ENCODE assay signal across 13 cellular contexts in the genomic region with DNA sequence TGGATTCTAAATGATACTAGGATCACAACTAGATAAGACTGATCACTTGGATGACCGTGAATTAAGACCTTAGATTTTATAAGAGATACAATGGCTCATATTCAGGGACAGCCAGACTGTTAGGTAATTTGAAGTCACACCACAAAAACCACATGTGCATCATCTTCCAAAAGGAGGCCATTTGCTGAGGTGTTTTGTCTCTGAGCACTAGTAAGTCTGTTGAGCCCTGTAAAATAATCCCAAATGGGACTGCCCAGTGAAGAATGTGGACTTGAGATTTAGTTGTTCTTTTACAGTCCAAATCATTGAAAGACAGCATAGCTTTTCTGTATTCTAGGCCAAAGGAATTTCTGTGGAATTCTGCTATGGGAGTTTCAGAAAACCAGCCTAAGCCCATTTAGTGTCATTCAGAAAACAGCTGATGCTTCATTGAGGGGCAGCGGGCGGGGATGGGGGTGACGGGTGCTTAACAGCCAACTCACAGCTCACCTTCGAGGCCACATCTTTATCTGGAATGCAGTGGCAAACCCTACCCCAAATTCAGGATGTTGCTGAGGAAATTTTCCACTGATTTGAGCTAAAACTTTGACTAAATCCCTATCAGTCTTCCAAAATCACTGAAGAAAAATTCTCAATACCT.
DNase-seq lines count a peak whose midpoint lies in the region; ATAC-seq and TF ChIP-seq lines count a peak whose summit lies in the region.
"Had no signal": no experiment of that assay in that cellular context is flagged by ENCODE, and none has a peak within 500 bp of the region (broad histone marks: within the 10 kb centered on the region; RNA-seq: fewer than 3 reads in every experiment).

No MANE protein-coding gene starts in this region.

- no peak overlapping the region for H3K4me3 Mint-ChIP-seq in nephron progenitor cell
- H3K4me3 Mint-ChIP-seq in natural killer cell: no peak overlapping the region
- no peak overlapping the region for H3K4me3 Mint-ChIP-seq in CD4-positive, alpha-beta T cell

- CTCF ChIA-PET in CD4-positive, alpha-beta T cell (lab: Charles Lee): no interaction called here

- no peak overlapping the region for H3K4me3 ChIP-seq in NB4 (ENCODE audit: low read depth, low read length)
- H3K4me3 ChIP-seq in choroid plexus epithelial cell (ENCODE audit: low read depth, low read length): no peak overlapping the region
- H3K4me3 ChIP-seq: body of pancreas, GM12878 had no signal

- H3K27ac Mint-ChIP-seq in nephron progenitor cell (peak overlapping the region; percentile 84), natural killer cell (no peak overlapping the region)
- no peak overlapping the region for H3K27ac Mint-ChIP-seq in CD4-positive, alpha-beta T cell

- H3K9me3 ChIP-seq in CD4-positive, alpha-beta T cell (ENCODE audit: control insufficient read depth, low read length): no peaks in the 10 kb centered on the region
- H3K9me3 ChIP-seq: body of pancreas had no signal

- H3K4me1 Mint-ChIP-seq in nephron progenitor cell: peaks cover 43% of the 10 kb centered on the region
- H3K4me1 Mint-ChIP-seq in natural killer cell: no peaks in the 10 kb centered on the region
- H3K4me1 Mint-ChIP-seq in CD4-positive, alpha-beta T cell (ENCODE audit: low read depth): no peaks in the 10 kb centered on the region

- H3K36me3 Mint-ChIP-seq in nephron progenitor cell (ENCODE audit: low read depth): peaks cover 39% of the 10 kb centered on the region
- no peaks in the 10 kb centered on the region for H3K36me3 Mint-ChIP-seq in natural killer cell
- no peaks in the 10 kb centered on the region for H3K36me3 Mint-ChIP-seq in CD4-positive, alpha-beta T cell (ENCODE audit: low read depth)

- TF ChIP-seq CTCF in NB4 (IDR thresholded peaks at IDR 0.05; ENCODE audit: low read depth, low read length) (no peak), choroid plexus epithelial cell (conservative IDR thresholded peaks at IDR 0.05; ENCODE audit: low read depth, low read length) (no peak), nephron progenitor cell (IDR thresholded peaks at IDR 0.05) (no peak), natural killer cell (IDR thresholded peaks at IDR 0.05) (no peak)
- TF ChIP-seq CTCF in CD4-positive, alpha-beta T cell (IDR thresholded peaks at IDR 0.05): no peak

- DNase-seq in EL (peak; percentile 36), NB4 (ENCODE audit: low read depth) (peak; percentile 15), choroid plexus epithelial cell (ENCODE audit: low read depth) (peak; percentile 55), nephron progenitor cell (no peak), natural killer cell (no peak)
- DNase-seq in CD4-positive, alpha-beta T cell: no peak
- DNase-seq: body of pancreas, DND-41, NCI-H2081 treated with DMSO at 0.1 percent for 48 hours, substantia nigra had no signal

- no peak for ATAC-seq in HG03045 (IDR thresholded peaks at IDR 0.05; ENCODE audit: unreplicated experiment)
- no peak for ATAC-seq in natural killer cell
- ATAC-seq in HG03135 (IDR thresholded peaks at IDR 0.05; ENCODE audit: unreplicated experiment): no peak
- no peak for ATAC-seq in CD4-positive, alpha-beta T cell (ENCODE audit: poor library complexity)
- ATAC-seq: body of pancreas, GM12878 had no signal

- H3K27me3 Mint-ChIP-seq in nephron progenitor cell (ENCODE audit: low read depth, poor library complexity) (peaks cover 2% of the 10 kb centered on the region), natural killer cell (ENCODE audit: low read depth in 2 of 2) (peaks cover 6 to 10% of the 10 kb centered on the region in 2 donors)
- peaks cover 55% of the 10 kb centered on the region for H3K27me3 Mint-ChIP-seq in CD4-positive, alpha-beta T cell

- no peak overlapping the region for H3K27ac ChIP-seq in CD4-positive, alpha-beta T cell (ENCODE audit: low read depth, low read length)
- H3K27ac ChIP-seq: body of pancreas had no signal

- H3K27me3 ChIP-seq in CD4-positive, alpha-beta T cell (ENCODE audit: control insufficient read depth, insufficient read depth, low read length): peaks cover 11% of the 10 kb centered on the region
- H3K27me3 ChIP-seq: body of pancreas had no signal

- intact Hi-C loops in natural killer cell (cut with micrococcal nuclease): no loop called here
- intact Hi-C loops in CD4-positive, alpha-beta T cell (cut with DNase I, micrococcal nuclease): no loop called here

- TF ChIP-seq POLR2A in NB4 (IDR thresholded peaks at IDR 0.05; ENCODE audit: extremely low read depth, insufficient read length): no peak

- POLR2A ChIA-PET in CD4-positive, alpha-beta T cell (lab: Charles Lee): no interaction called here

- H3K9me3 Mint-ChIP-seq in nephron progenitor cell (peaks cover 4% of the 10 kb centered on the region), natural killer cell (no peaks in the 10 kb centered on the region)
- no peaks in the 10 kb centered on the region for H3K9me3 Mint-ChIP-seq in CD4-positive, alpha-beta T cell

Comparison
In these comparisons a context has a peak if more than half of its experiments do, and no peak if none do; other contexts are left out.
1. DNase-seq: peak in EL (single experiment), NB4 (single experiment) and choroid plexus epithelial cell (single experiment); none in nephron progenitor cell (single experiment), natural killer cell (single experiment) and CD4-positive, alpha-beta T cell (0 of 10).